Comparison of ENCODE assay signal across 24 cellular contexts in the genomic region with DNA sequence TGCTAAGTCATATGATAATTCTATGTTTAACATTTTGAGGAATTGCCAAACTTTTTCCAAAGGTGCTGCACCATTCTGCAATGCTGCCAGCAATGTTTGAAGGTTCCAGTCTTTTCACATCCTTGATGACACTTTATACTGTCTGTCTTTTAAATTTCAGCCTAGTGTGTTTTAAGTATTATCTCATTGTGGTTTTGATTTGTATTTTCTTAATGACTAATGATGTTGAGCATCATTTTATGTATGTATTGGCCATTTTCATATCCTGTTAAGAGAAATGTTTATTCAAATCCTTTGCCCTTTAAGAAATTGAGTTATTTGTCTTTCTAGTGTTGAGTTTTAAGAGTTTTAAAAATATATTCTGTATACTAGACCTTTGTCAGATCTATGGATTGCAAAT. TPM values are rescaled to one million over a fixed set of nuclear protein-coding genes. Genes with fewer than 3 reads are reported as not detected.
DNase-seq lines count a peak whose midpoint lies in the region; ATAC-seq and TF ChIP-seq lines count a peak whose summit lies in the region.
"Had no signal": no experiment of that assay in that cellular context is flagged by ENCODE, and none has a peak within 500 bp of the region (broad histone marks: within the 10 kb centered on the region; RNA-seq: fewer than 3 reads in every experiment).

No MANE protein-coding gene starts in this region.

- intact Hi-C loops in activated CD4-positive, alpha-beta T cell treated with anti-CD3 and anti-CD28 coated beads, Interleukin-2, amount 10 ng/mL, durations not matched to agents 24 days and 14 days (cut with micrococcal nuclease): no loop called here

- H3K4me1 Mint-ChIP-seq in activated CD4-positive, alpha-beta T cell treated with anti-CD3 and anti-CD28 coated beads, Interleukin-2, amount 10 ng/mL, durations not matched to agents 24 days and 14 days: peaks cover 71% of the 10 kb centered on the region
- H3K4me1 Mint-ChIP-seq in activated CD8-positive, alpha-beta T cell treated with anti-CD3 and anti-CD28 coated beads, Interleukin-2, amount 10 ng/mL, durations not matched to agents 7 days and 5 days (ENCODE audit: low read depth): peaks cover 84% of the 10 kb centered on the region
- H3K4me1 Mint-ChIP-seq in endodermal cell: no peaks in the 10 kb centered on the region

- H3K27me3 ChIP-seq in endodermal cell (ENCODE audit: control insufficient read depth, insufficient read depth, low read length, poor library complexity, severe bottlenecking): no peaks in the 10 kb centered on the region
- H3K27me3 ChIP-seq: dorsolateral prefrontal cortex, esophagus muscularis mucosa, tibial nerve had no signal

- H3K27ac Mint-ChIP-seq in activated CD4-positive, alpha-beta T cell treated with anti-CD3 and anti-CD28 coated beads, Interleukin-2, amount 10 ng/mL, durations not matched to agents 24 days and 14 days: peak overlapping the region; percentile 97
- peak overlapping the region; percentile 77 for H3K27ac Mint-ChIP-seq in activated CD8-positive, alpha-beta T cell treated with anti-CD3 and anti-CD28 coated beads, Interleukin-2, amount 10 ng/mL, durations not matched to agents 7 days and 5 days
- H3K27ac Mint-ChIP-seq in endodermal cell: no peak overlapping the region
- H3K27ac Mint-ChIP-seq: brain, immature natural killer cell had no signal

- POLR2A ChIA-PET in activated CD8-positive, alpha-beta T cell treated with anti-CD3 and anti-CD28 coated beads, Interleukin-2, amount 10 ng/mL, durations not matched to agents 7 days and 5 days (lab: Charles Lee): no interaction called here

- CTCF ChIA-PET in activated CD8-positive, alpha-beta T cell treated with anti-CD3 and anti-CD28 coated beads, Interleukin-2, amount 10 ng/mL, durations not matched to agents 7 days and 5 days (lab: Charles Lee): no interaction called here

- ATAC-seq in activated CD8-positive, alpha-beta T cell treated with anti-CD3 and anti-CD28 coated beads, Interleukin-2, amount 10 ng/mL, durations not matched to agents 7 days and 5 days: no peak
- no peak for ATAC-seq in GM18868 (IDR thresholded peaks at IDR 0.05; ENCODE audit: unreplicated experiment)
- no peak for ATAC-seq in GM21723 (IDR thresholded peaks at IDR 0.05; ENCODE audit: unreplicated experiment)
- ATAC-seq: heart left ventricle; Panc1; stimulated activated effector memory CD8-positive, alpha-beta T cell treated with anti-CD3 and anti-CD28 coated beads, Interleukin-12 subunit alpha, Interleukin-12 subunit beta, amount 100 ng/mL, for 72 hours had no signal

- H3K27me3 Mint-ChIP-seq in activated CD4-positive, alpha-beta T cell treated with anti-CD3 and anti-CD28 coated beads, Interleukin-2, amount 10 ng/mL, durations not matched to agents 24 days and 14 days: no peaks in the 10 kb centered on the region
- H3K27me3 Mint-ChIP-seq in activated CD8-positive, alpha-beta T cell treated with anti-CD3 and anti-CD28 coated beads, Interleukin-2, amount 10 ng/mL, durations not matched to agents 7 days and 5 days (ENCODE audit: low read depth): no peaks in the 10 kb centered on the region
- H3K27me3 Mint-ChIP-seq in endodermal cell (ENCODE audit: insufficient read depth): peaks cover 15% of the 10 kb centered on the region

- H3K9me3 Mint-ChIP-seq in activated CD4-positive, alpha-beta T cell treated with anti-CD3 and anti-CD28 coated beads, Interleukin-2, amount 10 ng/mL, durations not matched to agents 24 days and 14 days: peaks cover 15% of the 10 kb centered on the region
- peaks cover 27% of the 10 kb centered on the region for H3K9me3 Mint-ChIP-seq in activated CD8-positive, alpha-beta T cell treated with anti-CD3 and anti-CD28 coated beads, Interleukin-2, amount 10 ng/mL, durations not matched to agents 7 days and 5 days (ENCODE audit: insufficient read depth)
- H3K9me3 Mint-ChIP-seq in endodermal cell: no peaks in the 10 kb centered on the region
- H3K9me3 Mint-ChIP-seq: brain; immature natural killer cell; stimulated activated effector memory CD8-positive, alpha-beta T cell treated with anti-CD3 and anti-CD28 coated beads, Interleukin-12 subunit alpha, Interleukin-12 subunit beta, amount 100 ng/mL, for 72 hours had no signal

- peak overlapping the region; percentile 51 for H3K4me3 Mint-ChIP-seq in activated CD4-positive, alpha-beta T cell treated with anti-CD3 and anti-CD28 coated beads, Interleukin-2, amount 10 ng/mL, durations not matched to agents 24 days and 14 days
- no peak overlapping the region for H3K4me3 Mint-ChIP-seq in activated CD8-positive, alpha-beta T cell treated with anti-CD3 and anti-CD28 coated beads, Interleukin-2, amount 10 ng/mL, durations not matched to agents 7 days and 5 days
- no peak overlapping the region for H3K4me3 Mint-ChIP-seq in endodermal cell
- H3K4me3 Mint-ChIP-seq: brain; immature natural killer cell; stimulated activated effector memory CD8-positive, alpha-beta T cell treated with anti-CD3 and anti-CD28 coated beads, Interleukin-12 subunit alpha, Interleukin-12 subunit beta, amount 100 ng/mL, for 72 hours had no signal

- no peaks in the 10 kb centered on the region for H3K4me1 ChIP-seq in endodermal cell (ENCODE audit: control insufficient read depth, insufficient read depth, low read length)
- H3K4me1 ChIP-seq: esophagus muscularis mucosa, heart left ventricle, tibial nerve had no signal

- H3K36me3 Mint-ChIP-seq in activated CD4-positive, alpha-beta T cell treated with anti-CD3 and anti-CD28 coated beads, Interleukin-2, amount 10 ng/mL, durations not matched to agents 24 days and 14 days (ENCODE audit: low read depth): peaks cover 38% of the 10 kb centered on the region
- peaks cover 54% of the 10 kb centered on the region for H3K36me3 Mint-ChIP-seq in activated CD8-positive, alpha-beta T cell treated with anti-CD3 and anti-CD28 coated beads, Interleukin-2, amount 10 ng/mL, durations not matched to agents 7 days and 5 days (ENCODE audit: low read depth)
- no peaks in the 10 kb centered on the region for H3K36me3 Mint-ChIP-seq in endodermal cell (ENCODE audit: low read depth)
- H3K36me3 Mint-ChIP-seq: brain, immature natural killer cell had no signal

- TF ChIP-seq CTCF in endodermal cell (conservative IDR thresholded peaks at IDR 0.05): no peak

- DNase-seq in activated CD4-positive, alpha-beta T cell treated with anti-CD3 and anti-CD28 coated beads, Interleukin-2, amount 10 ng/mL, durations not matched to agents 24 days and 14 days: no peak
- DNase-seq in activated CD4-positive, alpha-beta T cell treated with anti-CD3 and anti-CD28 coated beads for 1 hour: no peak
- DNase-seq in ELR (ENCODE audit: low read depth): peak; percentile 82
- no peak for DNase-seq in activated CD8-positive, alpha-beta T cell treated with anti-CD3 and anti-CD28 coated beads, Interleukin-2, amount 10 ng/mL, durations not matched to agents 7 days and 5 days
- peak; percentile 1 for DNase-seq in endodermal cell
- no peak for DNase-seq in GDM1 (lab: John Stamatoyannopoulos, UW)
- DNase-seq: activated CD4-positive, alpha-beta T cell treated with anti-CD3 and anti-CD28 coated beads, Interleukin-2, amount 50 U/mL, for 4 hours; activated effector memory CD4-positive, alpha-beta T cell treated with anti-CD3 and anti-CD28 coated beads, Interleukin-2, amount 50 U/mL, for 16 hours; C1 segment of cervical spinal cord; dorsolateral prefrontal cortex; heart left ventricle; immature natural killer cell; NCI-H1417; NCI-H748 treated with DMSO at 0.1 percent for 48 hours had no signal

- H3K9ac ChIP-seq in endodermal cell (ENCODE audit: extremely low read depth, low read length, poor library complexity, severe bottlenecking): no peak overlapping the region

- no peaks in the 10 kb centered on the region for H3K36me3 ChIP-seq in endodermal cell (ENCODE audit: control insufficient read depth, insufficient read depth, low read length)
- H3K36me3 ChIP-seq: esophagus muscularis mucosa, heart left ventricle, tibial nerve had no signal

- H3K4me3 ChIP-seq in endodermal cell (ENCODE audit: low read length): no peak overlapping the region
- H3K4me3 ChIP-seq: dorsolateral prefrontal cortex, esophagus muscularis mucosa, heart left ventricle, SK-N-MC, tibial nerve had no signal

- no peaks in the 10 kb centered on the region for H3K9me3 ChIP-seq in endodermal cell (ENCODE audit: control insufficient read depth, low read length)
- H3K9me3 ChIP-seq: esophagus muscularis mucosa, heart left ventricle, tibial nerve had no signal

- H3K27ac ChIP-seq in endodermal cell (ENCODE audit: low read depth, low read length): no peak overlapping the region
- H3K27ac ChIP-seq: dorsolateral prefrontal cortex, esophagus muscularis mucosa, heart left ventricle, SK-N-MC, tibial nerve had no signal

RNA-seq across cellular contexts. Expression of gene TEX48, which starts 5.0 kb away (rescaled TPM):
- 0.52 and 0.56 TPM in 2 replicates for total RNA-seq in activated CD4-positive, alpha-beta T cell treated with anti-CD3 and anti-CD28 coated beads, Interleukin-2, amount 10 ng/mL, durations not matched to agents 24 days and 14 days
- 1 to 10 TPM in 1 of 2 experiments, under 1 TPM in 1; 0.61 to 1.7 TPM for total RNA-seq in activated CD8-positive, alpha-beta T cell treated with anti-CD3 and anti-CD28 coated beads, Interleukin-2, amount 10 ng/mL, durations not matched to agents 7 days and 5 days
- total RNA-seq in endodermal cell: not detected
- not detected for polyA plus RNA-seq in endodermal cell (2013, experiment 1 of 2)
- polyA plus RNA-seq in endodermal cell (2013, experiment 2 of 2): not detected
- total RNA-seq: A673, dorsolateral prefrontal cortex, esophagus muscularis mucosa, heart left ventricle, lower leg skin, tibial nerve had no signal
- polyA plus RNA-seq: heart left ventricle, immature natural killer cell had no signal

RNA-seq across cellular contexts. Expression of gene TEX53, which starts 29.4 kb away (rescaled TPM):
- not detected in 2 replicates for total RNA-seq in activated CD4-positive, alpha-beta T cell treated with anti-CD3 and anti-CD28 coated beads, Interleukin-2, amount 10 ng/mL, durations not matched to agents 24 days and 14 days
- not detected for total RNA-seq in activated CD8-positive, alpha-beta T cell treated with anti-CD3 and anti-CD28 coated beads, Interleukin-2, amount 10 ng/mL, durations not matched to agents 7 days and 5 days
- not detected for total RNA-seq in endodermal cell
- not detected for polyA plus RNA-seq in endodermal cell (2013, experiment 1 of 2)
- not detected for polyA plus RNA-seq in endodermal cell (2013, experiment 2 of 2)
- total RNA-seq: A673, dorsolateral prefrontal cortex, esophagus muscularis mucosa, heart left ventricle, lower leg skin, tibial nerve had no signal
- polyA plus RNA-seq: heart left ventricle, immature natural killer cell had no signal

Comparison
In these comparisons a context has a peak if more than half of its experiments do, and no peak if none do; other contexts are left out.
1. DNase-seq: peak in ELR (single experiment) and endodermal cell (single experiment); none in activated CD4-positive, alpha-beta T cell treated with anti-CD3 and anti-CD28 coated beads, Interleukin-2, amount 10 ng/mL, durations not matched to agents 24 days and 14 days (single experiment), activated CD4-positive, alpha-beta T cell treated with anti-CD3 and anti-CD28 coated beads for 1 hour (single experiment), activated CD8-positive, alpha-beta T cell treated with anti-CD3 and anti-CD28 coated beads, Interleukin-2, amount 10 ng/mL, durations not matched to agents 7 days and 5 days (single experiment) and GDM1 (single experiment).